19 cellular contexts compared by ENCODE assay signal in the genomic region with DNA sequence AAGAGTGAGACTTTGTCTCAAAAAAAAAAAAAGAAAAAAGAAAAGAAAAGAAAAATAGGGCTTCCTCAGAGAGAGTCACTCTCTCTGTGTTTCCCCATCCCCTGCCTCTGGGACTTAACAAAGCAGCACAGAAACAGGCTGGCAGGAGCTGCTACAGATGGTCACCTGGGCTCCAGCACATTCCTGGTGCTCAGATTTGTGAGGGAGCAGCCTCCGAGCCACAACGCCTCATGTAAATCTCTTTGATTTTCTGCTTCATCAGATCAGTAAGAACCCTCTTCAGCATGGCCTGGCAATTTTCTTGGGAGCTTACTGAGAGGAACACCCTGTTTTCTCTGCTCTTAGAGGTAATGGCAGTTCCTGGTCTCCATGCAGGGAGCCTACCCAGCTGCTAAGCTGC. TPM values are rescaled to one million over a fixed set of nuclear protein-coding genes. Genes with fewer than 3 reads are reported as not detected.
DNase-seq lines count a peak whose midpoint lies in the region; ATAC-seq and TF ChIP-seq lines count a peak whose summit lies in the region.
"Had no signal": no experiment of that assay in that cellular context is flagged by ENCODE, and none has a peak within 500 bp of the region (broad histone marks: within the 10 kb centered on the region; RNA-seq: fewer than 3 reads in every experiment).

No MANE protein-coding gene starts in this region.

- H3K9me3 ChIP-seq in BLaER1 (no peaks in the 10 kb centered on the region), WERI-Rb-1 (ENCODE audit: severe bottlenecking) (no peaks in the 10 kb centered on the region), PC-3 (ENCODE audit: low read length) (no peaks in the 10 kb centered on the region)

- TF ChIP-seq CTCF in WERI-Rb-1 (IDR thresholded peaks at IDR 0.05; ENCODE audit: low read depth, low read length) (no peak), PC-3 (conservative IDR thresholded peaks at IDR 0.05; ENCODE audit: low read depth, low read length) (no peak)

- ATAC-seq in PC-3, result no peak
- ATAC-seq: K562 had no signal

- peak overlapping the region; percentile 6; the same call in 1 of the 2 replicates for H3K9ac ChIP-seq in BLaER1
- no peak overlapping the region for H3K9ac ChIP-seq in PC-3 (ENCODE audit: low read length)

- no peak overlapping the region for H2AFZ ChIP-seq in PC-3 (ENCODE audit: low read length)

- H3K4me3 ChIP-seq in BLaER1 (no peak overlapping the region), WERI-Rb-1 (ENCODE audit: low read depth, low read length) (no peak overlapping the region), PC-3 (ENCODE audit: low read length) (no peak overlapping the region)
- H3K4me3 ChIP-seq: K562, SK-N-MC had no signal

- no peaks in the 10 kb centered on the region for H3K79me2 ChIP-seq in PC-3 (ENCODE audit: low read length)

- peak; percentile 73 for DNase-seq in G401 (ENCODE audit: low spot score)
- peak; percentile 44 for DNase-seq in WERI-Rb-1
- DNase-seq in left kidney (ENCODE audit: low read depth, low spot score), result peak; percentile 27
- DNase-seq in PC-3, result no peak
- no peak for DNase-seq in NCI-H2196 treated with DMSO at 0.1 percent for 48 hours (lab: John Stamatoyannopoulos, UW; ENCODE audit: unreplicated experiment)
- no peak for DNase-seq in mesenteric fat pad (ENCODE audit: low spot score)
- DNase-seq in stimulated activated CD4-positive, alpha-beta T cell treated with anti-CD3 and anti-CD28 coated beads, Interleukin-4, amount 100 ng/mL, for 1 hour, result no peak
- DNase-seq: HCEC 1CT; NCI-H1105 treated with DMSO at 0.1 percent for 48 hours; NCI-H1694; NCI-H2081 treated with DMSO at 0.1 percent for 48 hours; NCI-H446; NCI-H526 treated with DMSO at 0.1 percent for 48 hours; NK-92 treated with Interleukin-12 subunit alpha and Interleukin-12 subunit beta, amount 100 ng/mL, for 24 hours; SHP77 had no signal

- POLR2A ChIA-PET in PC-3 (lab: Charles Lee; ENCODE audit: unreplicated experiment), result no interaction called here

- H3K36me3 ChIP-seq in BLaER1, result no peaks in the 10 kb centered on the region
- H3K36me3 ChIP-seq in WERI-Rb-1, result no peaks in the 10 kb centered on the region
- H3K36me3 ChIP-seq in PC-3 (ENCODE audit: low read depth, low read length), result no peaks in the 10 kb centered on the region

- H3K27ac ChIP-seq in BLaER1, result peak overlapping the region; percentile 47; the same call in 1 of the 2 replicates
- H3K27ac ChIP-seq in WERI-Rb-1, result peak overlapping the region; percentile 60
- no peak overlapping the region for H3K27ac ChIP-seq in PC-3 (ENCODE audit: low read length)
- H3K27ac ChIP-seq: SK-N-MC had no signal

- H3K4me2 ChIP-seq in BLaER1 (peak overlapping the region; percentile 4), PC-3 (ENCODE audit: low read length) (no peak overlapping the region)

- no peaks in the 10 kb centered on the region for H3F3A ChIP-seq in PC-3 (ENCODE audit: low read length, unreplicated experiment)

- H3K27me3 ChIP-seq in BLaER1 (no peaks in the 10 kb centered on the region), WERI-Rb-1 (ENCODE audit: insufficient read depth, low read depth, severe bottlenecking) (no peaks in the 10 kb centered on the region), PC-3 (ENCODE audit: low read length) (no peaks in the 10 kb centered on the region)

- BruUV-seq in PC-3 (replicated peaks; lab: Mats Ljungman, UMichigan), result no TSS peak

- H3K9me2 ChIP-seq in PC-3 (replicated peaks; ENCODE audit: low read length), result no peaks in the 10 kb centered on the region

- in situ Hi-C loops in G401 (cut with HindIII; ENCODE audit: low sequenced_read_pairs), result no loop called here

- H4K20me1 ChIP-seq in BLaER1, result no peaks in the 10 kb centered on the region
- no peaks in the 10 kb centered on the region for H4K20me1 ChIP-seq in PC-3 (ENCODE audit: low read length)

- CTCF ChIA-PET in PC-3 (lab: Charles Lee), result no interaction called here

- intact Hi-C loops in PC-3 (cut with micrococcal nuclease), result no loop called here

- H3K4me1 ChIP-seq in BLaER1 (peaks cover 57% of the 10 kb centered on the region), PC-3 (ENCODE audit: insufficient read depth, low read length) (peaks cover 16% of the 10 kb centered on the region)

RNA-seq across cellular contexts. Expression of gene LDHA, which starts 15.2 kb away (rescaled TPM):
- total RNA-seq in G401 (2014; rRNA removed; shearing (Covaris generic)), result 543 and 699 TPM in 2 replicates
- 1,402 and 1,441 TPM in 2 replicates for total RNA-seq in PC-3 (2014; rRNA removed)
- 957 TPM for total RNA-seq in mesenteric fat pad

RNA-seq across cellular contexts. Expression of gene LDHC, which starts 32.9 kb away (rescaled TPM):
- total RNA-seq in G401 (2014; rRNA removed; shearing (Covaris generic)), result not detected in 2 replicates
- total RNA-seq in PC-3 (2014; rRNA removed), result 0.15 TPM in 1 of 2 replicates, not detected in the other
- not detected for total RNA-seq in mesenteric fat pad
- total RNA-seq: K562, OCI-LY7 had no signal

RNA-seq across cellular contexts. Expression of gene GTF2H1, which starts 56.8 kb away (rescaled TPM):
- total RNA-seq in G401 (2014; rRNA removed; shearing (Covaris generic)), result 67.3 and 111 TPM in 2 replicates
- total RNA-seq in PC-3 (2014; rRNA removed), result 32.7 and 33.5 TPM in 2 replicates
- total RNA-seq in mesenteric fat pad, result 43.5 TPM

RNA-seq across cellular contexts. Expression of gene HPS5, which starts 57.3 kb away (rescaled TPM):
- 26.4 and 33.0 TPM in 2 replicates for total RNA-seq in G401 (2014; rRNA removed; shearing (Covaris generic))
- 15.2 and 15.6 TPM in 2 replicates for total RNA-seq in PC-3 (2014; rRNA removed)
- total RNA-seq in mesenteric fat pad, result 26.4 TPM

Comparison
In these comparisons a context has a peak if more than half of its experiments do, and no peak if none do; other contexts are left out.
1. DNase-seq: peak in G401 (single experiment), WERI-Rb-1 (single experiment) and left kidney (single experiment); none in PC-3 (single experiment), NCI-H2196 treated with DMSO at 0.1 percent for 48 hours (single experiment), mesenteric fat pad (single experiment) and stimulated activated CD4-positive, alpha-beta T cell treated with anti-CD3 and anti-CD28 coated beads, Interleukin-4, amount 100 ng/mL, for 1 hour (single experiment).